ENCODE assay signal across 8 cellular contexts in genomic region chr3:49469876-49470713, GRCh38. TPM values are rescaled to one million over a fixed set of nuclear protein-coding genes. Genes with fewer than 3 reads are reported as not detected.
DNase-seq lines count a peak whose midpoint lies in the region; ATAC-seq and TF ChIP-seq lines count a peak whose summit lies in the region.

DAG1 (plus strand) TSS chr3:49470267; CDS start chr3:49510535, 40,268 bp downstream.

- ATAC-seq in GM18498 (IDR thresholded peaks at IDR 0.05; ENCODE audit: unreplicated experiment) (peak; percentile 82), HG02885 (IDR thresholded peaks at IDR 0.05; ENCODE audit: poor library complexity, unreplicated experiment) (peak; percentile 84), left cardiac atrium (peak; percentile 90 to 93), upper lobe of right lung (peak; percentile 94)

- no peaks in the 10 kb centered on the region for H3K9me3 Mint-ChIP-seq in T-helper 1 cell treated with Interleukin-12 subunit alpha and Interleukin-12 subunit beta and Interleukin-4 antibody, amounts not matched to agents 30 μg/mL and 1 μg/mL, for 36 hours
- H3K9me3 Mint-ChIP-seq in progenitor cell of endocrine pancreas (ENCODE audit: low read depth): no peaks in the 10 kb centered on the region

- H3K27ac Mint-ChIP-seq in T-helper 1 cell treated with Interleukin-12 subunit alpha and Interleukin-12 subunit beta and Interleukin-4 antibody, amounts not matched to agents 30 μg/mL and 1 μg/mL, for 36 hours: peak within 1 kb of the TSS; percentile 88
- peak within 1 kb of the TSS; percentile 99 for H3K27ac Mint-ChIP-seq in progenitor cell of endocrine pancreas

- peak within 1 kb of the TSS; percentile 90 for H3K4me3 Mint-ChIP-seq in T-helper 1 cell treated with Interleukin-12 subunit alpha and Interleukin-12 subunit beta and Interleukin-4 antibody, amounts not matched to agents 30 μg/mL and 1 μg/mL, for 36 hours
- peak within 1 kb of the TSS; percentile 91 for H3K4me3 Mint-ChIP-seq in progenitor cell of endocrine pancreas (ENCODE audit: low read depth)

- no peaks in the 10 kb centered on the region for H3K36me3 ChIP-seq in upper lobe of right lung

- no peaks in the 10 kb centered on the region for H3K9me3 ChIP-seq in upper lobe of right lung

- TF ChIP-seq CTCF in progenitor cell of endocrine pancreas (IDR thresholded peaks at IDR 0.05; ENCODE audit: unreplicated experiment) (no peak), upper lobe of right lung (IDR thresholded peaks at IDR 0.05) (no peak)

- peak within 1 kb of the TSS; percentile 94 for H3K27ac ChIP-seq in upper lobe of right lung

- peak within 1 kb of the TSS; percentile 95 for H3K4me3 ChIP-seq in upper lobe of right lung

- no peaks in the 10 kb centered on the region for H3K27me3 ChIP-seq in upper lobe of right lung

- DNase-seq in NCI-H1694 treated with DMSO at 0.1 percent for 48 hours (lab: John Stamatoyannopoulos, UW) (peak; percentile 47), amniotic stem cell (lab: John Stamatoyannopoulos, UW) (peak; percentile 93), left cardiac atrium (peak; percentile 98), progenitor cell of endocrine pancreas (ENCODE audit: low spot score, unreplicated experiment) (peak; percentile 94), upper lobe of right lung (peak; percentile 99)

- peaks cover 28% of the 10 kb centered on the region for H3K4me1 Mint-ChIP-seq in T-helper 1 cell treated with Interleukin-12 subunit alpha and Interleukin-12 subunit beta and Interleukin-4 antibody, amounts not matched to agents 30 μg/mL and 1 μg/mL, for 36 hours (ENCODE audit: low read depth)
- H3K4me1 Mint-ChIP-seq in progenitor cell of endocrine pancreas (ENCODE audit: low read depth): peaks cover 36% of the 10 kb centered on the region

- intact Hi-C loops in left cardiac atrium (cut with DNase I) (no loop called here), upper lobe of right lung (cut with DNase I) (no loop called here)

- H3K4me1 ChIP-seq in upper lobe of right lung: peaks cover 32% of the 10 kb centered on the region

- H3K36me3 Mint-ChIP-seq in T-helper 1 cell treated with Interleukin-12 subunit alpha and Interleukin-12 subunit beta and Interleukin-4 antibody, amounts not matched to agents 30 μg/mL and 1 μg/mL, for 36 hours (ENCODE audit: low read depth): peaks cover 4% of the 10 kb centered on the region
- H3K36me3 Mint-ChIP-seq in progenitor cell of endocrine pancreas (ENCODE audit: insufficient read depth): peaks cover 5% of the 10 kb centered on the region

- H3K27me3 Mint-ChIP-seq in T-helper 1 cell treated with Interleukin-12 subunit alpha and Interleukin-12 subunit beta and Interleukin-4 antibody, amounts not matched to agents 30 μg/mL and 1 μg/mL, for 36 hours (ENCODE audit: low read depth): no peaks in the 10 kb centered on the region
- H3K27me3 Mint-ChIP-seq in progenitor cell of endocrine pancreas: no peaks in the 10 kb centered on the region

RNA-seq across cellular contexts. Expression of gene DAG1, which starts in this region (rescaled TPM):
- total RNA-seq in left cardiac atrium (100 to 1,000 TPM in 1 of 2 donors, 10 to 100 TPM in 1; 91.4 to 100 TPM), progenitor cell of endocrine pancreas (109 and 114 TPM in 2 replicates), upper lobe of right lung (88.2 TPM)

Comparison
In these comparisons a context has a peak if more than half of its experiments do, and no peak if none do; other contexts are left out.
1. Peak in every context shown above with its lines: DNase-seq, ATAC-seq, H3K4me3 ChIP-seq and H3K27ac ChIP-seq.
2. DNase-seq: peak in every context shown above with its lines; median percentile 99 in upper lobe of right lung; 98 in left cardiac atrium; 94 in progenitor cell of endocrine pancreas; 93 in amniotic stem cell; 47 in NCI-H1694 treated with DMSO at 0.1 percent for 48 hours.